In the genomic region with DNA sequence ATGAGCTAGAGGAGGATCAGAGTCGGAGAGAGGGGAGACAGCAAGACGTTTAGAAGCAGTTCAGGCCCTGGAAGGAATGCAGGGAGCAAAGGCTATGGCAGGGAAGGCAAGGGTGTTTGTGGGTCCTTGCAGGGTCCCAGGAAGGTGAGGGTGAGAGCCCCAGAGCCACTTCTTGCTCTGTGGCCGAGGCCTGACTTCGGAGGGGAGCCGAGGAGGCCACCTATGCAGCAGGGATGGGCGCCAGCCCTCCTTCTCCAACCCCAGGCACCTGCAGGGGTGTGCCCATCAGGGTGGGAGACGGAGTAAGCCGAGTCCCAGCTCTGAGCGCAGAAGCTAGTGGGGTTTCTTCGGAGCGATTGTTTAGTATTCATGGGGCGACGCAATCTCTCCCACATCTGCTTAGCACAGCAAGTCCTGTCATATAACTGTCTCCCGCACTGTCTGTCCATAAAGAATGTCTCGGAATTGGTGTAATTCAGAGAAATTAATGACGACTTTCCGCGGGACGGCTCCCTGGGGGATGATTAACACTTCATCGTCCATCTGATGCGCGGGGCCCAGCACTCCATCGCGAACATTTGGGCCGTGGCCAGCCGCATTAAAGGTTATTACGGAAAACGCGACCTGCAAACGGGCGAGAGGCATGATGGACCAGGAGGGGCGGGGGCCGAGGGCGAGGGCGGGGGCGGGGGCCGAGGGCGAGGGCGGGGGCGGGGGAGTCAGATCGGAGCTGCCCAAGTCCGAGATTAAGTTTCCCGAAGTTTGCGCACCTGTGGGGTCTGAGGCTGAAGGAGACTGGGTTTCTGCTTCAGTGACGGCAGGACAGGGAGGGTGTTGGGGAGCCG, we compare ENCODE assay signal across 13 cellular contexts. TPM values are rescaled to one million over a fixed set of nuclear protein-coding genes. Genes with fewer than 3 reads are reported as not detected.
DNase-seq lines count a peak whose midpoint lies in the region; ATAC-seq, FAIRE-seq and TF ChIP-seq lines count a peak whose summit lies in the region.
"Had no signal": no experiment of that assay in that cellular context is flagged by ENCODE, and none has a peak within 500 bp of the region (broad histone marks: within the 10 kb centered on the region; RNA-seq: fewer than 3 reads in every experiment).

No MANE protein-coding gene starts in this region.

- H3K36me3 ChIP-seq in heart right ventricle (no peaks in the 10 kb centered on the region), astrocyte (ENCODE audit: insufficient read depth, low read length) (no peaks in the 10 kb centered on the region), lower lobe of right lung (no peaks in the 10 kb centered on the region), upper lobe of right lung (no peaks in the 10 kb centered on the region), left lung (no peaks in the 10 kb centered on the region)
- H3K36me3 ChIP-seq: uterus had no signal

- H3K36me3 Mint-ChIP-seq in astrocyte (ENCODE audit: low read depth, unreplicated experiment): no peaks in the 10 kb centered on the region

- peaks cover 4% of the 10 kb centered on the region for H4K20me1 ChIP-seq in astrocyte (ENCODE audit: insufficient read depth, low read length)

- ATAC-seq in heart right ventricle (no peak), left cardiac atrium (no peak), lower lobe of right lung (no peak), upper lobe of right lung (no peak), GM21737 (IDR thresholded peaks at IDR 0.05; ENCODE audit: unreplicated experiment) (no peak), left lung (no peak), GM21717 (IDR thresholded peaks at IDR 0.05; ENCODE audit: unreplicated experiment) (no peak)

- intact Hi-C loops in heart right ventricle (cut with DNase I) (loop anchor here in 4 of 10 donors (5.0 to 10.0 kb wide), 2 partner anchors 195 to 197 kb away; no protein-coding TSS in a partner anchor), left cardiac atrium (cut with DNase I) (no loop called here), lower lobe of right lung (cut with DNase I) (no loop called here), upper lobe of right lung (cut with DNase I) (no loop called here), left lung (cut with DNase I) (loop anchor here in 1 of 2 donors (5.0 kb wide), 1 partner anchor 37 kb away; no protein-coding TSS in a partner anchor)

- H3K27me3 Mint-ChIP-seq in astrocyte (ENCODE audit: low read depth, unreplicated experiment): peaks cover 50% of the 10 kb centered on the region

- H2AFZ ChIP-seq in astrocyte (ENCODE audit: low read depth, low read length): no peak overlapping the region

- FAIRE-seq in astrocyte (lab: Jason Lieb, UNC): no peak
- FAIRE-seq: islet of Langerhans had no signal

- H3K4me3 ChIP-seq in heart right ventricle: peak overlapping the region in 8 of 10 donors; percentile 14 to 36 (median 34)
- H3K4me3 ChIP-seq in astrocyte (ENCODE audit: insufficient read depth, low read depth, low read length): no peak overlapping the region
- H3K4me3 ChIP-seq in lower lobe of right lung: peak overlapping the region; percentile 25
- H3K4me3 ChIP-seq in upper lobe of right lung: peak overlapping the region; percentile 10
- no peak overlapping the region for H3K4me3 ChIP-seq in left lung

- 4 to 6% methylated on average over 46 of the region's 46 CpGs for WGBS in heart right ventricle, 2 donors

- H3K9me3 Mint-ChIP-seq in astrocyte (ENCODE audit: unreplicated experiment): no peaks in the 10 kb centered on the region

- no peaks in the 10 kb centered on the region for H3K79me2 ChIP-seq in astrocyte (ENCODE audit: insufficient read depth, low read length)

- TF ChIP-seq CTCF in heart right ventricle (IDR thresholded peaks at IDR 0.05) (no peak), astrocyte (IDR thresholded peaks at IDR 0.05; ENCODE audit: insufficient read depth, low read depth, low read length) (no peak), lower lobe of right lung (IDR thresholded peaks at IDR 0.05) (no peak), upper lobe of right lung (IDR thresholded peaks at IDR 0.05) (no peak), left lung (IDR thresholded peaks at IDR 0.05) (no peak)

- DNase-seq in heart right ventricle (no peak), left cardiac atrium (no peak), astrocyte (ENCODE audit: low read depth) (no peak), lower lobe of right lung (no peak), upper lobe of right lung (no peak), left lung (no peak)
- DNase-seq: aorta, DMS79, NCI-H1694, uterus had no signal

- peak overlapping the region; percentile 25 for H3K4me3 Mint-ChIP-seq in astrocyte (ENCODE audit: unreplicated experiment)

- peaks cover 3% of the 10 kb centered on the region for H3K4me1 Mint-ChIP-seq in astrocyte (ENCODE audit: low read depth, unreplicated experiment)

- H3K27ac ChIP-seq in heart right ventricle: no peak overlapping the region
- no peak overlapping the region for H3K27ac ChIP-seq in astrocyte (ENCODE audit: low read depth, low read length)
- H3K27ac ChIP-seq in lower lobe of right lung: no peak overlapping the region
- no peak overlapping the region for H3K27ac ChIP-seq in upper lobe of right lung
- no peak overlapping the region for H3K27ac ChIP-seq in left lung
- H3K27ac ChIP-seq: uterus had no signal

- no peak overlapping the region for H3K27ac Mint-ChIP-seq in astrocyte (ENCODE audit: unreplicated experiment)

- H3K27me3 ChIP-seq in heart right ventricle (peaks cover 0 to 90% (median 71%) of the 10 kb centered on the region in 7 donors), astrocyte (ENCODE audit: insufficient read depth, low read length) (peaks cover 79% of the 10 kb centered on the region), lower lobe of right lung (ENCODE audit: low read depth) (peaks cover 74% of the 10 kb centered on the region), upper lobe of right lung (peaks cover 60% of the 10 kb centered on the region), left lung (peaks cover 25 to 97% of the 10 kb centered on the region in 2 donors)

- H3K9ac ChIP-seq in astrocyte (ENCODE audit: low read length): no peak overlapping the region

- H3K4me1 ChIP-seq in heart right ventricle: peaks cover 6 to 26% (median 13%) of the 10 kb centered on the region in 9 donors
- H3K4me1 ChIP-seq in astrocyte (ENCODE audit: insufficient read depth, low read length): no peaks in the 10 kb centered on the region
- peaks cover 22% of the 10 kb centered on the region for H3K4me1 ChIP-seq in lower lobe of right lung
- H3K4me1 ChIP-seq in upper lobe of right lung: peaks cover 22% of the 10 kb centered on the region
- peaks cover 3 to 20% of the 10 kb centered on the region in 2 donors for H3K4me1 ChIP-seq in left lung

- H3K4me2 ChIP-seq in astrocyte (ENCODE audit: low read length): no peak overlapping the region

- no peaks in the 10 kb centered on the region for H3K9me3 ChIP-seq in heart right ventricle
- no peaks in the 10 kb centered on the region for H3K9me3 ChIP-seq in astrocyte (ENCODE audit: insufficient read depth, low read depth, low read length)
- H3K9me3 ChIP-seq in lower lobe of right lung: no peaks in the 10 kb centered on the region
- no peaks in the 10 kb centered on the region for H3K9me3 ChIP-seq in upper lobe of right lung
- no peaks in the 10 kb centered on the region for H3K9me3 ChIP-seq in left lung
- H3K9me3 ChIP-seq: uterus had no signal

RNA-seq across cellular contexts. Expression of gene CALCOCO1, which starts 12.3 kb away (rescaled TPM):
- total RNA-seq in heart right ventricle (100 to 1,000 TPM; 183 to 264 (median 199) TPM), left cardiac atrium (100 to 1,000 TPM; 141 to 160 TPM), astrocyte (85.2 and 102 TPM in 2 replicates), lower lobe of right lung (212 TPM), upper lobe of right lung (191 TPM), left lung (100 to 1,000 TPM in 1 of 2 donors, 10 to 100 TPM in 1; 74.8 to 186 TPM)
- polyA plus RNA-seq in heart right ventricle: 100 to 1,000 TPM; 105 to 128 TPM

RNA-seq across cellular contexts. Expression of gene CISTR, which starts 12.3 kb away (rescaled TPM):
- total RNA-seq in heart right ventricle: 1 to 10 TPM in 8 of 10 donors, under 1 TPM in 1, not detected in 1; 0.80 to 3.6 (median 2.9) TPM
- polyA plus RNA-seq in heart right ventricle: 1 to 10 TPM in 1 of 2 donors, under 1 TPM in 1; 0.16 to 1.7 TPM
- 1 to 10 TPM; 1.4 to 1.9 TPM for total RNA-seq in left cardiac atrium
- not detected in 2 replicates for total RNA-seq in astrocyte
- not detected for total RNA-seq in lower lobe of right lung
- total RNA-seq in upper lobe of right lung: not detected
- total RNA-seq in left lung: not detected
- total RNA-seq: aorta, uterus had no signal
- polyA plus RNA-seq: aorta had no signal

Comparison
In these comparisons a context has a peak if more than half of its experiments do, and no peak if none do; other contexts are left out.
1. H3K4me3 ChIP-seq: peak in heart right ventricle (8 of 10), lower lobe of right lung (single experiment) and upper lobe of right lung (single experiment); none in astrocyte (single experiment) and left lung (0 of 2).